ENCODE assay signal across 2 cellular contexts in the genomic region with DNA sequence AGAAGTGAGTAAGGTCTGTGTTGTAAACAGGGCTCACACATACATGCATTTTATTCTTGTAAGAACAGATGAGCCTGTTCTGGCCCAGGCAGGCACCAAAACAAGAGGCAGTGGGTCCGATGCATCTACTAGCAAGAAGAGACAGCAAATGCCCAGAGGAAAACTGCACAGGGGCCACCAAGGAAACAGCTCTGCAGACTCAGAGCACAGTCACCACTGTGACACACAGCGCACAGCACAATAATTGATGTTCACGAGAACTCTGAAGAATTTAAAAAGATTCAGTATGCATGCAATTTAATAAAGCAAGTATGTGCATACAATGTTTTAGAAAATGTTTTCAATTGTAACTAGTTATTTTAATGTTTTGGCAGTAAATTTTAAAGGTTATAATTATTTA.
TF ChIP-seq lines count a peak whose summit lies in the region.

No MANE protein-coding gene starts in this region.

TF ChIP-seq in SK-N-SH treated with all-trans-retinoic acid at 6 μM for 48 hours, 23 proteins besides CTCF, POLR2A, EP300 and RAD21 (continued from another document):
- no peak for TF ChIP-seq TOX (CRISPR knock-in tag; IDR thresholded peaks at IDR 0.05; ENCODE audit: borderline replicate concordance)
- no peak for TF ChIP-seq ZC3H10 (CRISPR knock-in tag; IDR thresholded peaks at IDR 0.05)
- no peak for TF ChIP-seq OSR1 (CRISPR knock-in tag; IDR thresholded peaks at IDR 0.05)
- TF ChIP-seq SNAI2 (CRISPR knock-in tag; IDR thresholded peaks at IDR 0.05) = no peak
- no peak for TF ChIP-seq CSDC2 (CRISPR knock-in tag; IDR thresholded peaks at IDR 0.05)
- no peak for TF ChIP-seq ARNTL (CRISPR knock-in tag; IDR thresholded peaks at IDR 0.05; ENCODE audit: borderline replicate concordance, low read depth)
- no peak for TF ChIP-seq ZFP3 (CRISPR knock-in tag; IDR thresholded peaks at IDR 0.05)
- TF ChIP-seq, protein P1, sequence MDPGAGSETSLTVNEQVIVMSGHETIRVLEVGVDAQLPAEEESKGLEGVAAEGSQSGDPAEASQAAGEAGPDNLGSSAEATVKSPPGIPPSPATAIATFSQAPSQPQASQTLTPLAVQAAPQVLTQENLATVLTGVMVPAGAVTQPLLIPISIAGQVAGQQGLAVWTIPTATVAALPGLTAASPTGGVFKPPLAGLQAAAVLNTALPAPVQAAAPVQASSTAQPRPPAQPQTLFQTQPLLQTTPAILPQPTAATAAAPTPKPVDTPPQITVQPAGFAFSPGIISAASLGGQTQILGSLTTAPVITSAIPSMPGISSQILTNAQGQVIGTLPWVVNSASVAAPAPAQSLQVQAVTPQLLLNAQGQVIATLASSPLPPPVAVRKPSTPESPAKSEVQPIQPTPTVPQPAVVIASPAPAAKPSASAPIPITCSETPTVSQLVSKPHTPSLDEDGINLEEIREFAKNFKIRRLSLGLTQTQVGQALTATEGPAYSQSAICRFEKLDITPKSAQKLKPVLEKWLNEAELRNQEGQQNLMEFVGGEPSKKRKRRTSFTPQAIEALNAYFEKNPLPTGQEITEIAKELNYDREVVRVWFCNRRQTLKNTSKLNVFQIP (CRISPR knock-in tag; IDR thresholded peaks at IDR 0.05; ENCODE audit: borderline replicate concordance, low read depth) = no peak
- no peak for TF ChIP-seq ZNF565 (CRISPR knock-in tag; conservative IDR thresholded peaks at IDR 0.05; ENCODE audit: low read depth)
- no peak for TF ChIP-seq PPARA (CRISPR knock-in tag; IDR thresholded peaks at IDR 0.05; ENCODE audit: borderline replicate concordance)
- no peak for TF ChIP-seq ZNF8 (CRISPR knock-in tag; IDR thresholded peaks at IDR 0.05)
- TF ChIP-seq GLIS3 (CRISPR knock-in tag; IDR thresholded peaks at IDR 0.05) = no peak
- TF ChIP-seq, protein P2, sequence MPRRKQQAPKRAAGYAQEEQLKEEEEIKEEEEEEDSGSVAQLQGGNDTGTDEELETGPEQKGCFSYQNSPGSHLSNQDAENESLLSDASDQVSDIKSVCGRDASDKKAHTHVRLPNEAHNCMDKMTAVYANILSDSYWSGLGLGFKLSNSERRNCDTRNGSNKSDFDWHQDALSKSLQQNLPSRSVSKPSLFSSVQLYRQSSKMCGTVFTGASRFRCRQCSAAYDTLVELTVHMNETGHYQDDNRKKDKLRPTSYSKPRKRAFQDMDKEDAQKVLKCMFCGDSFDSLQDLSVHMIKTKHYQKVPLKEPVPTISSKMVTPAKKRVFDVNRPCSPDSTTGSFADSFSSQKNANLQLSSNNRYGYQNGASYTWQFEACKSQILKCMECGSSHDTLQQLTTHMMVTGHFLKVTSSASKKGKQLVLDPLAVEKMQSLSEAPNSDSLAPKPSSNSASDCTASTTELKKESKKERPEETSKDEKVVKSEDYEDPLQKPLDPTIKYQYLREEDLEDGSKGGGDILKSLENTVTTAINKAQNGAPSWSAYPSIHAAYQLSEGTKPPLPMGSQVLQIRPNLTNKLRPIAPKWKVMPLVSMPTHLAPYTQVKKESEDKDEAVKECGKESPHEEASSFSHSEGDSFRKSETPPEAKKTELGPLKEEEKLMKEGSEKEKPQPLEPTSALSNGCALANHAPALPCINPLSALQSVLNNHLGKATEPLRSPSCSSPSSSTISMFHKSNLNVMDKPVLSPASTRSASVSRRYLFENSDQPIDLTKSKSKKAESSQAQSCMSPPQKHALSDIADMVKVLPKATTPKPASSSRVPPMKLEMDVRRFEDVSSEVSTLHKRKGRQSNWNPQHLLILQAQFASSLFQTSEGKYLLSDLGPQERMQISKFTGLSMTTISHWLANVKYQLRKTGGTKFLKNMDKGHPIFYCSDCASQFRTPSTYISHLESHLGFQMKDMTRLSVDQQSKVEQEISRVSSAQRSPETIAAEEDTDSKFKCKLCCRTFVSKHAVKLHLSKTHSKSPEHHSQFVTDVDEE (CRISPR knock-in tag; IDR thresholded peaks at IDR 0.05) = no peak
- TF ChIP-seq, protein P3, sequence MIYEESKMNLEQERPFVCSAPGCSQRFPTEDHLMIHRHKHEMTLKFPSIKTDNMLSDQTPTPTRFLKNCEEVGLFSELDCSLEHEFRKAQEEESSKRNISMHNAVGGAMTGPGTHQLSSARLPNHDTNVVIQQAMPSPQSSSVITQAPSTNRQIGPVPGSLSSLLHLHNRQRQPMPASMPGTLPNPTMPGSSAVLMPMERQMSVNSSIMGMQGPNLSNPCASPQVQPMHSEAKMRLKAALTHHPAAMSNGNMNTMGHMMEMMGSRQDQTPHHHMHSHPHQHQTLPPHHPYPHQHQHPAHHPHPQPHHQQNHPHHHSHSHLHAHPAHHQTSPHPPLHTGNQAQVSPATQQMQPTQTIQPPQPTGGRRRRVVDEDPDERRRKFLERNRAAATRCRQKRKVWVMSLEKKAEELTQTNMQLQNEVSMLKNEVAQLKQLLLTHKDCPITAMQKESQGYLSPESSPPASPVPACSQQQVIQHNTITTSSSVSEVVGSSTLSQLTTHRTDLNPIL (CRISPR knock-in tag; IDR thresholded peaks at IDR 0.05; ENCODE audit: low read depth) = no peak
- no peak for TF ChIP-seq ISL1 (CRISPR knock-in tag; IDR thresholded peaks at IDR 0.05)

TF ChIP-seq in SK-N-SH, 30 proteins besides CTCF, POLR2A, EP300 and RAD21 (continued from another document):
- TF ChIP-seq, protein P4, sequence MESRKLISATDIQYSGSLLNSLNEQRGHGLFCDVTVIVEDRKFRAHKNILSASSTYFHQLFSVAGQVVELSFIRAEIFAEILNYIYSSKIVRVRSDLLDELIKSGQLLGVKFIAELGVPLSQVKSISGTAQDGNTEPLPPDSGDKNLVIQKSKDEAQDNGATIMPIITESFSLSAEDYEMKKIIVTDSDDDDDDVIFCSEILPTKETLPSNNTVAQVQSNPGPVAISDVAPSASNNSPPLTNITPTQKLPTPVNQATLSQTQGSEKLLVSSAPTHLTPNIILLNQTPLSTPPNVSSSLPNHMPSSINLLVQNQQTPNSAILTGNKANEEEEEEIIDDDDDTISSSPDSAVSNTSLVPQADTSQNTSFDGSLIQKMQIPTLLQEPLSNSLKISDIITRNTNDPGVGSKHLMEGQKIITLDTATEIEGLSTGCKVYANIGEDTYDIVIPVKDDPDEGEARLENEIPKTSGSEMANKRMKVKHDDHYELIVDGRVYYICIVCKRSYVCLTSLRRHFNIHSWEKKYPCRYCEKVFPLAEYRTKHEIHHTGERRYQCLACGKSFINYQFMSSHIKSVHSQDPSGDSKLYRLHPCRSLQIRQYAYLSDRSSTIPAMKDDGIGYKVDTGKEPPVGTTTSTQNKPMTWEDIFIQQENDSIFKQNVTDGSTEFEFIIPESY (IDR thresholded peaks at IDR 0.05; ENCODE audit: borderline replicate concordance, low read depth) = no peak
- TF ChIP-seq POLR2AphosphoS5 (IDR thresholded peaks at IDR 0.05; ENCODE audit: low read depth, low read length) = no peak
- TF ChIP-seq, protein P5, sequence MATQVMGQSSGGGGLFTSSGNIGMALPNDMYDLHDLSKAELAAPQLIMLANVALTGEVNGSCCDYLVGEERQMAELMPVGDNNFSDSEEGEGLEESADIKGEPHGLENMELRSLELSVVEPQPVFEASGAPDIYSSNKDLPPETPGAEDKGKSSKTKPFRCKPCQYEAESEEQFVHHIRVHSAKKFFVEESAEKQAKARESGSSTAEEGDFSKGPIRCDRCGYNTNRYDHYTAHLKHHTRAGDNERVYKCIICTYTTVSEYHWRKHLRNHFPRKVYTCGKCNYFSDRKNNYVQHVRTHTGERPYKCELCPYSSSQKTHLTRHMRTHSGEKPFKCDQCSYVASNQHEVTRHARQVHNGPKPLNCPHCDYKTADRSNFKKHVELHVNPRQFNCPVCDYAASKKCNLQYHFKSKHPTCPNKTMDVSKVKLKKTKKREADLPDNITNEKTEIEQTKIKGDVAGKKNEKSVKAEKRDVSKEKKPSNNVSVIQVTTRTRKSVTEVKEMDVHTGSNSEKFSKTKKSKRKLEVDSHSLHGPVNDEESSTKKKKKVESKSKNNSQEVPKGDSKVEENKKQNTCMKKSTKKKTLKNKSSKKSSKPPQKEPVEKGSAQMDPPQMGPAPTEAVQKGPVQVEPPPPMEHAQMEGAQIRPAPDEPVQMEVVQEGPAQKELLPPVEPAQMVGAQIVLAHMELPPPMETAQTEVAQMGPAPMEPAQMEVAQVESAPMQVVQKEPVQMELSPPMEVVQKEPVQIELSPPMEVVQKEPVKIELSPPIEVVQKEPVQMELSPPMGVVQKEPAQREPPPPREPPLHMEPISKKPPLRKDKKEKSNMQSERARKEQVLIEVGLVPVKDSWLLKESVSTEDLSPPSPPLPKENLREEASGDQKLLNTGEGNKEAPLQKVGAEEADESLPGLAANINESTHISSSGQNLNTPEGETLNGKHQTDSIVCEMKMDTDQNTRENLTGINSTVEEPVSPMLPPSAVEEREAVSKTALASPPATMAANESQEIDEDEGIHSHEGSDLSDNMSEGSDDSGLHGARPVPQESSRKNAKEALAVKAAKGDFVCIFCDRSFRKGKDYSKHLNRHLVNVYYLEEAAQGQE (IDR thresholded peaks at IDR 0.05; ENCODE audit: low read depth, low read length) = no peak
- TF ChIP-seq, protein P6, sequence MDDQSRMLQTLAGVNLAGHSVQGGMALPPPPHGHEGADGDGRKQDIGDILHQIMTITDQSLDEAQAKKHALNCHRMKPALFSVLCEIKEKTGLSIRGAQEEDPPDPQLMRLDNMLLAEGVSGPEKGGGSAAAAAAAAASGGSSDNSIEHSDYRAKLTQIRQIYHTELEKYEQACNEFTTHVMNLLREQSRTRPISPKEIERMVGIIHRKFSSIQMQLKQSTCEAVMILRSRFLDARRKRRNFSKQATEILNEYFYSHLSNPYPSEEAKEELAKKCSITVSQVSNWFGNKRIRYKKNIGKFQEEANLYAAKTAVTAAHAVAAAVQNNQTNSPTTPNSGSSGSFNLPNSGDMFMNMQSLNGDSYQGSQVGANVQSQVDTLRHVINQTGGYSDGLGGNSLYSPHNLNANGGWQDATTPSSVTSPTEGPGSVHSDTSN (IDR thresholded peaks at IDR 0.05) = no peak
TF ChIP-seq in SK-N-SH: peak in this region for 0.
